8 cellular contexts compared by ENCODE assay signal in the genomic region with DNA sequence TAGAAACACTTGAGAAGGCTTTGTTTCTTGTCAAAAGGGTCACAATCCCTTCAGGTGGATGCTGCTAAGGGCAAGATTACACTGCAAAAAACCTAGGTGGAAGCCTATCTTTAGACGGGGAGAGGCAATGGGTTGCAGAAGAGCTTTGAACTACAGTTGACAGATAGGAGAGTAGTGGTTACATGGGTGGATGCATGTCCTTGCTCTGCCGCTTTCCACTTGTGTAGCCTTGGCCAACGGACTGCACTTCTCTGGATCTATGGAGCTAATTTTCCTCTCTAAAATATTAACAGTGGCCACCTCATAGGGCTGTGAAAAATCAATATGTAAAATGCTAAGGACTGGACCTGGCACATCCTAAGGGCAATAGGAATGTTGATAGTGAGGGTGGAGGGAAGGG. TPM values are rescaled to one million over a fixed set of nuclear protein-coding genes. Genes with fewer than 3 reads are reported as not detected.
DNase-seq lines count a peak whose midpoint lies in the region; FAIRE-seq and TF ChIP-seq lines count a peak whose summit lies in the region.

No MANE protein-coding gene starts in this region.

- H3K27ac Mint-ChIP-seq in glutamatergic neuron (ENCODE audit: unreplicated experiment), result peak overlapping the region; percentile 99

- no peak for FAIRE-seq in small intestine (lab: Jason Lieb, UNC)

- peaks cover 20% of the 10 kb centered on the region for H3K4me1 Mint-ChIP-seq in glutamatergic neuron (ENCODE audit: low read depth, unreplicated experiment)

- H3K9me3 ChIP-seq in WERI-Rb-1 (ENCODE audit: severe bottlenecking), result no peaks in the 10 kb centered on the region
- no peaks in the 10 kb centered on the region for H3K9me3 ChIP-seq in small intestine (ENCODE audit: control insufficient read depth, low read depth)

- peak overlapping the region; percentile 97 for H3K4me3 Mint-ChIP-seq in glutamatergic neuron (ENCODE audit: unreplicated experiment)

- peaks cover 3 to 9% of the 10 kb centered on the region in 2 donors for H3K4me1 ChIP-seq in small intestine (ENCODE audit: control insufficient read depth in 2 of 2, insufficient read depth in 1 of 2, low read depth in 1 of 2, low read length in 1 of 2)

- H3K36me3 ChIP-seq in WERI-Rb-1 (peaks cover 11% of the 10 kb centered on the region), small intestine (ENCODE audit: control insufficient read depth in 2 of 2, insufficient read depth in 2 of 2, low read length in 2 of 2) (no peaks in the 10 kb centered on the region)

- H3K27ac ChIP-seq in WERI-Rb-1 (peak overlapping the region; percentile 98), small intestine (ENCODE audit: low read depth in 1 of 2, low read length in 1 of 2) (no peak overlapping the region)

- DNase-seq in DMS53 (lab: John Stamatoyannopoulos, UW) (peak; percentile 44), DMS53 treated with DMSO at 0.1 percent for 48 hours (lab: John Stamatoyannopoulos, UW; ENCODE audit: unreplicated experiment) (no peak), WERI-Rb-1 (no peak), glutamatergic neuron (no peak), small intestine (no peak), NCI-H2029 treated with DMSO at 0.1 percent for 48 hours (lab: John Stamatoyannopoulos, UW) (no peak), kidney glomerular epithelial cell (lab: John Stamatoyannopoulos, UW) (no peak), putamen (ENCODE audit: low spot score) (no peak)

- H3K27me3 Mint-ChIP-seq in glutamatergic neuron (ENCODE audit: unreplicated experiment), result peaks cover 6% of the 10 kb centered on the region

- H3K9me3 Mint-ChIP-seq in glutamatergic neuron (ENCODE audit: unreplicated experiment), result peaks cover 11% of the 10 kb centered on the region

- WGBS in small intestine, 3 donors, result 28 to 56% (median 42%) methylated on average over 3 of the region's 3 CpGs

- no peaks in the 10 kb centered on the region for H3K27me3 ChIP-seq in WERI-Rb-1 (ENCODE audit: insufficient read depth, low read depth, severe bottlenecking)
- no peaks in the 10 kb centered on the region for H3K27me3 ChIP-seq in small intestine (ENCODE audit: control insufficient read depth in 2 of 2, insufficient read depth in 2 of 2, low read length in 2 of 2)

- TF ChIP-seq CTCF in WERI-Rb-1 (IDR thresholded peaks at IDR 0.05; ENCODE audit: low read depth, low read length) (no peak), glutamatergic neuron (IDR thresholded peaks at IDR 0.05; ENCODE audit: partially characterized antibody, unreplicated experiment) (no peak)

- H3K36me3 Mint-ChIP-seq in glutamatergic neuron (ENCODE audit: unreplicated experiment), result no peaks in the 10 kb centered on the region

- H3K4me3 ChIP-seq in WERI-Rb-1 (ENCODE audit: low read depth, low read length) (peak overlapping the region; percentile 100), small intestine (ENCODE audit: low read depth in 1 of 2, low read length in 2 of 2) (peak overlapping the region; percentile 84 to 93)

RNA-seq across cellular contexts. Expression of a gene that starts 1.0 kb away (rescaled TPM):
- 11.0 TPM for total RNA-seq in glutamatergic neuron (ENCODE audit: unreplicated experiment)
- 10 to 100 TPM; 19.9 to 34.0 (median 26.7) TPM for polyA plus RNA-seq in small intestine

RNA-seq across cellular contexts. Expression of a gene that starts 1.4 kb away (rescaled TPM):
- total RNA-seq in glutamatergic neuron (ENCODE audit: unreplicated experiment), result 18.2 TPM
- polyA plus RNA-seq in small intestine, result 10 to 100 TPM in 2 of 3 donors, 1 to 10 TPM in 1; 9.4 to 36.4 (median 16.5) TPM

RNA-seq across cellular contexts. Expression of a gene that starts 22.3 kb away (rescaled TPM):
- total RNA-seq in glutamatergic neuron (ENCODE audit: unreplicated experiment), result 52.6 TPM
- 1 to 10 TPM; 1.3 to 7.9 (median 2.4) TPM for polyA plus RNA-seq in small intestine

RNA-seq across cellular contexts. Expression of a gene that starts 28.6 kb away (rescaled TPM):
- 15.9 TPM for total RNA-seq in glutamatergic neuron (ENCODE audit: unreplicated experiment)
- polyA plus RNA-seq in small intestine, result 100 to 1,000 TPM in 1 of 3 donors, 10 to 100 TPM in 2; 27.5 to 125 (median 70.2) TPM

RNA-seq across cellular contexts. Expression of a gene that starts 34.7 kb away (rescaled TPM):
- 7.6 TPM for total RNA-seq in glutamatergic neuron (ENCODE audit: unreplicated experiment)
- 1 to 10 TPM; 4.7 to 9.8 (median 6.5) TPM for polyA plus RNA-seq in small intestine
